ENCODE assay signal across 1 cellular context in genomic region chr15:42163291-42163690, GRCh38.
TF ChIP-seq lines count a peak whose summit lies in the region.

No MANE protein-coding gene starts in this region.

TF ChIP-seq in HepG2, 621 proteins besides CTCF, POLR2A, EP300 and RAD21:
- TF ChIP-seq NONO (IDR thresholded peaks at IDR 0.05): no peak
- no peak for TF ChIP-seq NONO (CRISPR knock-in tag; conservative IDR thresholded peaks at IDR 0.05)
- TF ChIP-seq, protein P1, sequence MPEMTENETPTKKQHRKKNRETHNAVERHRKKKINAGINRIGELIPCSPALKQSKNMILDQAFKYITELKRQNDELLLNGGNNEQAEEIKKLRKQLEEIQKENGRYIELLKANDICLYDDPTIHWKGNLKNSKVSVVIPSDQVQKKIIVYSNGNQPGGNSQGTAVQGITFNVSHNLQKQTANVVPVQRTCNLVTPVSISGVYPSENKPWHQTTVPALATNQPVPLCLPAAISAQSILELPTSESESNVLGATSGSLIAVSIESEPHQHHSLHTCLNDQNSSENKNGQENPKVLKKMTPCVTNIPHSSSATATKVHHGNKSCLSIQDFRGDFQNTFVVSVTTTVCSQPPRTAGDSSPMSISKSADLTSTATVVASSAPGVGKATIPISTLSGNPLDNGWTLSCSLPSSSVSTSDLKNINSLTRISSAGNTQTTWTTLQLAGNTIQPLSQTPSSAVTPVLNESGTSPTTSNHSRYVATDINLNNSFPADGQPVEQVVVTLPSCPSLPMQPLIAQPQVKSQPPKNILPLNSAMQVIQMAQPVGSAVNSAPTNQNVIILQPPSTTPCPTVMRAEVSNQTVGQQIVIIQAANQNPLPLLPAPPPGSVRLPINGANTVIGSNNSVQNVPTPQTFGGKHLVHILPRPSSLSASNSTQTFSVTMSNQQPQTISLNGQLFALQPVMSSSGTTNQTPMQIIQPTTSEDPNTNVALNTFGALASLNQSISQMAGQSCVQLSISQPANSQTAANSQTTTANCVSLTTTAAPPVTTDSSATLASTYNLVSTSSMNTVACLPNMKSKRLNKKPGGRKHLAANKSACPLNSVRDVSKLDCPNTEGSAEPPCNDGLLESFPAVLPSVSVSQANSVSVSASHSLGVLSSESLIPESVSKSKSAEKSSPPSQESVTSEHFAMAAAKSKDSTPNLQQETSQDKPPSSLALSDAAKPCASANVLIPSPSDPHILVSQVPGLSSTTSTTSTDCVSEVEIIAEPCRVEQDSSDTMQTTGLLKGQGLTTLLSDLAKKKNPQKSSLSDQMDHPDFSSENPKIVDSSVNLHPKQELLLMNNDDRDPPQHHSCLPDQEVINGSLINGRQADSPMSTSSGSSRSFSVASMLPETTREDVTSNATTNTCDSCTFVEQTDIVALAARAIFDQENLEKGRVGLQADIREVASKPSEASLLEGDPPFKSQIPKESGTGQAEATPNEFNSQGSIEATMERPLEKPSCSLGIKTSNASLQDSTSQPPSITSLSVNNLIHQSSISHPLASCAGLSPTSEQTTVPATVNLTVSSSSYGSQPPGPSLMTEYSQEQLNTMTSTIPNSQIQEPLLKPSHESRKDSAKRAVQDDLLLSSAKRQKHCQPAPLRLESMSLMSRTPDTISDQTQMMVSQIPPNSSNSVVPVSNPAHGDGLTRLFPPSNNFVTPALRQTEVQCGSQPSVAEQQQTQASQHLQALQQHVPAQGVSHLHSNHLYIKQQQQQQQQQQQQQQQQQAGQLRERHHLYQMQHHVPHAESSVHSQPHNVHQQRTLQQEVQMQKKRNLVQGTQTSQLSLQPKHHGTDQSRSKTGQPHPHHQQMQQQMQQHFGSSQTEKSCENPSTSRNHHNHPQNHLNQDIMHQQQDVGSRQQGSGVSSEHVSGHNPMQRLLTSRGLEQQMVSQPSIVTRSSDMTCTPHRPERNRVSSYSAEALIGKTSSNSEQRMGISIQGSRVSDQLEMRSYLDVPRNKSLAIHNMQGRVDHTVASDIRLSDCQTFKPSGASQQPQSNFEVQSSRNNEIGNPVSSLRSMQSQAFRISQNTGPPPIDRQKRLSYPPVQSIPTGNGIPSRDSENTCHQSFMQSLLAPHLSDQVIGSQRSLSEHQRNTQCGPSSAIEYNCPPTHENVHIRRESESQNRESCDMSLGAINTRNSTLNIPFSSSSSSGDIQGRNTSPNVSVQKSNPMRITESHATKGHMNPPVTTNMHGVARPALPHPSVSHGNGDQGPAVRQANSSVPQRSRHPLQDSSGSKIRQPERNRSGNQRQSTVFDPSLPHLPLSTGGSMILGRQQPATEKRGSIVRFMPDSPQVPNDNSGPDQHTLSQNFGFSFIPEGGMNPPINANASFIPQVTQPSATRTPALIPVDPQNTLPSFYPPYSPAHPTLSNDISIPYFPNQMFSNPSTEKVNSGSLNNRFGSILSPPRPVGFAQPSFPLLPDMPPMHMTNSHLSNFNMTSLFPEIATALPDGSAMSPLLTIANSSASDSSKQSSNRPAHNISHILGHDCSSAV (CRISPR knock-in tag; IDR thresholded peaks at IDR 0.05; ENCODE audit: borderline replicate concordance): no peak
- TF ChIP-seq KLF16 (CRISPR knock-in tag; IDR thresholded peaks at IDR 0.05): no peak
- TF ChIP-seq ZNF720 (CRISPR knock-in tag; IDR thresholded peaks at IDR 0.05): no peak
- TF ChIP-seq ZBTB7B (CRISPR knock-in tag; IDR thresholded peaks at IDR 0.05): no peak
- no peak for TF ChIP-seq FOXO1 (CRISPR knock-in tag; IDR thresholded peaks at IDR 0.05)
- no peak for TF ChIP-seq TOPORS (CRISPR knock-in tag; IDR thresholded peaks at IDR 0.05)
